Comparison of ENCODE assay signal across 9 cellular contexts in the genomic region with DNA sequence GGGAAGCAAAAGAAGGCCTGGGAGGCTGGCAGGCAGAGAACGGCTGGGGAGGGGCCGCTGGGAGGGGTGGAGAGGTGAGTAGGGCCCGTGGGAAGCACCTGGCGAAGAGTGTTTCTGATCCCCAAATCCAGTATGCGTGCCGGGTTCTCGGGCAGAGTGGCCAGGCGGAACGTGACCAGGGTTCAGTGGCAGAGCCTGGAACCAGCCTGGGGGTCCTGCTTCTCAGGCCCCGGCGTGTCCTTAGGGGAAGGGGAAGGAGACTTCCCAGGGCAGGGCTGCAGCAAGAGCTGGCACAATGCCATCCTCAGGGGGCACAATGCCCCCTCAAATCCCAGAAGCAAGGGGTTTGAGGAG. TPM values are rescaled to one million over a fixed set of nuclear protein-coding genes. Genes with fewer than 3 reads are reported as not detected.
DNase-seq lines count a peak whose midpoint lies in the region; ATAC-seq, FAIRE-seq and TF ChIP-seq lines count a peak whose summit lies in the region.
"Had no signal": no experiment of that assay in that cellular context is flagged by ENCODE, and none has a peak within 500 bp of the region (broad histone marks: within the 10 kb centered on the region; RNA-seq: fewer than 3 reads in every experiment).

No MANE protein-coding gene starts in this region.

- no peaks in the 10 kb centered on the region for H3K36me3 ChIP-seq in BLaER1 treated with 17β-estradiol and CSF1 and Interleukin-3, amounts not matched to agents 10 nM and 100 nM
- no peaks in the 10 kb centered on the region for H3K36me3 ChIP-seq in OCI-LY7 (ENCODE audit: insufficient read depth, low read length)
- no peaks in the 10 kb centered on the region for H3K36me3 ChIP-seq in endothelial cell of umbilical vein (ENCODE audit: control insufficient read depth in 2 of 2, extremely low read depth in 1 of 2, insufficient read depth in 2 of 2, low read length in 2 of 2)
- H3K36me3 ChIP-seq in parathyroid adenoma (ENCODE audit: control insufficient read depth, insufficient read depth, low read length): no peaks in the 10 kb centered on the region

- intact Hi-C loops in OCI-LY7 (cut with micrococcal nuclease; ENCODE audit: unreplicated experiment) (no loop called here), endothelial cell of umbilical vein (cut with micrococcal nuclease) (loop anchor here (2.0 to 10.0 kb wide), 2 partner anchors 61 to 131 kb away; no protein-coding TSS in a partner anchor)

- no peak for TF ChIP-seq POLR2A in endothelial cell of umbilical vein (IDR thresholded peaks at IDR 0.05; ENCODE audit: low read depth, low read length)

- TF ChIP-seq CTCF in OCI-LY7 (conservative IDR thresholded peaks at IDR 0.05; ENCODE audit: low read length) (no peak), endothelial cell of umbilical vein (IDR thresholded peaks at IDR 0.05; ENCODE audit: extremely low read depth in 1 of 2, insufficient read depth in 1 of 2, low read depth in 1 of 2, low read length in 2 of 2) (no peak), parathyroid adenoma (IDR thresholded peaks at IDR 0.05) (no peak)

- DNase-seq in OCI-LY7 (ENCODE audit: low spot score): no peak
- DNase-seq in endothelial cell of umbilical vein (ENCODE audit: low read depth, low spot score): no peak
- DNase-seq in HPDE6-E6E7 (ENCODE audit: extremely low spot score): no peak
- DNase-seq in MV-4-11 (lab: John Stamatoyannopoulos, UW): no peak
- DNase-seq in NCI-H2171 treated with DMSO at 0.1 percent for 48 hours (lab: John Stamatoyannopoulos, UW): no peak
- DNase-seq: activated CD8-positive, alpha-beta memory T cell treated with anti-CD3 and anti-CD28 coated beads, Interleukin-2, amount 50 U/mL, for 4 hours had no signal

- peak overlapping the region in 8 of 11 experiments; percentile 37 to 72 (median 58); a peak in 11 of 22 replicates for H3K4me2 ChIP-seq in BLaER1 treated with 17β-estradiol and CSF1 and Interleukin-3, amounts not matched to agents 10 nM and 100 nM
- H3K4me2 ChIP-seq in OCI-LY7 (ENCODE audit: low read length): 0 out of 2 replicates have a peak overlapping the region, but pooled peaks have one; percentile 54
- H3K4me2 ChIP-seq in endothelial cell of umbilical vein (ENCODE audit: insufficient read depth, low read length): no peak overlapping the region
- H3K4me2 ChIP-seq in parathyroid adenoma (ENCODE audit: low read length): peak overlapping the region; percentile 84

- FAIRE-seq in endothelial cell of umbilical vein (lab: Jason Lieb, UNC): no peak

- no peaks in the 10 kb centered on the region for H3K79me2 ChIP-seq in OCI-LY7 (ENCODE audit: insufficient read depth, low read depth, low read length)
- no peaks in the 10 kb centered on the region for H3K79me2 ChIP-seq in endothelial cell of umbilical vein (ENCODE audit: control insufficient read depth, insufficient read depth, low read length)
- H3K79me2 ChIP-seq in parathyroid adenoma: no peaks in the 10 kb centered on the region

- no peaks in the 10 kb centered on the region for H3K9me1 ChIP-seq in endothelial cell of umbilical vein (replicated peaks; ENCODE audit: control insufficient read depth, extremely low read depth, insufficient read depth, low read length)

- H3K4me3 ChIP-seq in BLaER1 treated with 17β-estradiol and CSF1 and Interleukin-3, amounts not matched to agents 10 nM and 100 nM: 0 out of 20 replicates have a peak overlapping the region, but pooled peaks of 1 of the 10 experiments have one; percentile 56
- H3K4me3 ChIP-seq in OCI-LY7 (ENCODE audit: low read depth, low read length, poor library complexity, severe bottlenecking): no peak overlapping the region
- no peak overlapping the region for H3K4me3 ChIP-seq in endothelial cell of umbilical vein (replicated peaks in 1 of 3; ENCODE audit: insufficient read depth in 1 of 3, low read depth in 1 of 3, low read length in 3 of 3)
- no peak overlapping the region for H3K4me3 ChIP-seq in parathyroid adenoma (ENCODE audit: low read depth, low read length)

- no peaks in the 10 kb centered on the region for H3K27me3 ChIP-seq in BLaER1 treated with 17β-estradiol and CSF1 and Interleukin-3, amounts not matched to agents 10 nM and 100 nM
- H3K27me3 ChIP-seq in endothelial cell of umbilical vein (ENCODE audit: control insufficient read depth in 2 of 2, insufficient read depth in 2 of 2, low read length in 2 of 2) (no peaks in the 10 kb centered on the region), parathyroid adenoma (ENCODE audit: control insufficient read depth, insufficient read depth, low read length) (no peaks in the 10 kb centered on the region)

- CTCF ChIA-PET in OCI-LY7 (lab: Charles Lee; ENCODE audit: unreplicated experiment): no interaction called here
- CTCF ChIA-PET in endothelial cell of umbilical vein (lab: Charles Lee): no interaction called here

- dilution Hi-C loops in endothelial cell of umbilical vein (cut with MboI; ENCODE audit: extremely low pct_ligation_motif_present, low sequenced_read_pairs): no loop called here

- POLR2A ChIA-PET in OCI-LY7 (lab: Charles Lee) (no interaction called here), endothelial cell of umbilical vein (lab: Charles Lee) (no interaction called here)

- no peaks in the 10 kb centered on the region for H3K9me2 ChIP-seq in OCI-LY7 (ENCODE audit: insufficient read depth, low read length)

- peak overlapping the region in 2 of 11 experiments; percentile 90 to 92; a peak in 2 of 22 replicates for H3K27ac ChIP-seq in BLaER1 treated with 17β-estradiol and CSF1 and Interleukin-3, amounts not matched to agents 10 nM and 100 nM
- no peak overlapping the region for H3K27ac ChIP-seq in OCI-LY7 (ENCODE audit: low read depth, low read length, poor library complexity, severe bottlenecking)
- H3K27ac ChIP-seq in endothelial cell of umbilical vein (ENCODE audit: insufficient read depth, low read depth, low read length): no peak overlapping the region
- H3K27ac ChIP-seq in parathyroid adenoma: no peak overlapping the region

- H3K4me1 ChIP-seq in BLaER1 treated with 17β-estradiol and CSF1 and Interleukin-3, amounts not matched to agents 10 nM and 100 nM: peaks cover 7 to 28% (median 17%) of the 10 kb centered on the region in 10 experiments
- H3K4me1 ChIP-seq in OCI-LY7 (ENCODE audit: insufficient read depth, low read length, poor library complexity, severe bottlenecking) (peaks cover 6% of the 10 kb centered on the region), endothelial cell of umbilical vein (ENCODE audit: control insufficient read depth, extremely low read depth, insufficient read depth, low read length) (peaks cover 2% of the 10 kb centered on the region), parathyroid adenoma (no peaks in the 10 kb centered on the region)

- H3K9me3 ChIP-seq in BLaER1 treated with 17β-estradiol and CSF1 and Interleukin-3, amounts not matched to agents 10 nM and 100 nM (replicated peaks in 1 of 11): 0 out of 22 replicates have a peak, but pooled peaks cover 0 to 4% (median 0%) of the 10 kb centered on the region in 11 experiments
- no peaks in the 10 kb centered on the region for H3K9me3 ChIP-seq in OCI-LY7 (ENCODE audit: low read length)
- H3K9me3 ChIP-seq in endothelial cell of umbilical vein (replicated peaks; ENCODE audit: control insufficient read depth, insufficient read depth, low read length): no peaks in the 10 kb centered on the region
- H3K9me3 ChIP-seq in parathyroid adenoma (ENCODE audit: control insufficient read depth, low read length): no peaks in the 10 kb centered on the region

- ATAC-seq in GM21825 (IDR thresholded peaks at IDR 0.05; ENCODE audit: unreplicated experiment): no peak

- H4K20me1 ChIP-seq in BLaER1 treated with 17β-estradiol and CSF1 and Interleukin-3, amounts not matched to agents 10 nM and 100 nM: no peaks in the 10 kb centered on the region
- no peaks in the 10 kb centered on the region for H4K20me1 ChIP-seq in OCI-LY7 (ENCODE audit: insufficient read depth, low read length)
- no peaks in the 10 kb centered on the region for H4K20me1 ChIP-seq in endothelial cell of umbilical vein (replicated peaks; ENCODE audit: control insufficient read depth, extremely low read depth, insufficient read depth, low read length)

- BruUV-seq in OCI-LY7 (replicated peaks; lab: Mats Ljungman, UMichigan) (no TSS peak), endothelial cell of umbilical vein (replicated peaks; lab: Mats Ljungman, UMichigan) (no TSS peak)

- H2AFZ ChIP-seq in OCI-LY7 (ENCODE audit: low read length) (no peak overlapping the region; the same call in 1 of the 2 replicates), endothelial cell of umbilical vein (ENCODE audit: low read depth, low read length) (peak overlapping the region; percentile 49), parathyroid adenoma (peak overlapping the region; percentile 93)

- H3K9ac ChIP-seq in BLaER1 treated with 17β-estradiol and CSF1 and Interleukin-3, amounts not matched to agents 10 nM and 100 nM: peak overlapping the region in 3 of 11 experiments; percentile 84 to 88 (median 87); a peak in 1 of 22 replicates
- H3K9ac ChIP-seq in endothelial cell of umbilical vein (replicated peaks; ENCODE audit: extremely low read depth, insufficient read depth, low read length): no peak overlapping the region
- H3K9ac ChIP-seq in parathyroid adenoma: no peak overlapping the region

TF ChIP-seq in endothelial cell of umbilical vein, 7 proteins besides CTCF, POLR2A, EP300 and RAD21 (continues in another document):
- TF ChIP-seq EZH2 (IDR thresholded peaks at IDR 0.05; ENCODE audit: borderline replicate concordance, low read depth, low read length, severe bottlenecking) (no peak), JUN (IDR thresholded peaks at IDR 0.05; ENCODE audit: borderline replicate concordance, insufficient read depth, insufficient read length, low read depth) (no peak), GATA2 (IDR thresholded peaks at IDR 0.05; ENCODE audit: insufficient read depth, insufficient read length, low read depth, low read length) (no peak), POLR2AphosphoS5 (IDR thresholded peaks at IDR 0.05; ENCODE audit: insufficient read depth, low read depth, low read length) (no peak), FOS (IDR thresholded peaks at IDR 0.05; ENCODE audit: borderline replicate concordance, insufficient read depth, low read length) (no peak)
- TF ChIP-seq, protein P1, sequence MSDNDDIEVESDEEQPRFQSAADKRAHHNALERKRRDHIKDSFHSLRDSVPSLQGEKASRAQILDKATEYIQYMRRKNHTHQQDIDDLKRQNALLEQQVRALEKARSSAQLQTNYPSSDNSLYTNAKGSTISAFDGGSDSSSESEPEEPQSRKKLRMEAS (IDR thresholded peaks at IDR 0.05; ENCODE audit: insufficient read depth, insufficient read length): no peak

RNA-seq across cellular contexts. Expression of a gene that starts 25.5 kb away (rescaled TPM):
- total RNA-seq in OCI-LY7 (2014; rRNA removed; shearing (Covaris generic)): 16.9 and 21.2 TPM in 2 replicates
- 2.8 and 3.4 TPM in 2 replicates for total RNA-seq in OCI-LY7 (2022)
- 12.3 and 13.3 TPM in 2 replicates for total RNA-seq in endothelial cell of umbilical vein
- polyA plus RNA-seq in endothelial cell of umbilical vein: 5.3 and 9.2 TPM in 2 replicates
- polyA plus RNA-seq in endothelial cell of umbilical vein (2011; cell fraction: cytosol; rRNA removed): 1.2 and 2.4 TPM in 2 replicates
- 1.7 and 1.8 TPM in 2 replicates for polyA plus RNA-seq in endothelial cell of umbilical vein (2011; cell fraction: nucleus; rRNA removed)
- 1.8 and 3.9 TPM in 2 replicates for polyA plus RNA-seq in endothelial cell of umbilical vein (2012)
- 2.7 and 3.1 TPM in 2 replicates for polyA minus RNA-seq in endothelial cell of umbilical vein
- polyA minus RNA-seq in endothelial cell of umbilical vein (2011; cell fraction: cytosol; rRNA and poly(A)+ RNA removed): 51.2 TPM
- 1.6 and 5.1 TPM in 2 replicates for polyA minus RNA-seq in endothelial cell of umbilical vein (2011; cell fraction: nucleus; rRNA and poly(A)+ RNA removed)
